ENCODE assay signal across 1 cellular context in the genomic region with DNA sequence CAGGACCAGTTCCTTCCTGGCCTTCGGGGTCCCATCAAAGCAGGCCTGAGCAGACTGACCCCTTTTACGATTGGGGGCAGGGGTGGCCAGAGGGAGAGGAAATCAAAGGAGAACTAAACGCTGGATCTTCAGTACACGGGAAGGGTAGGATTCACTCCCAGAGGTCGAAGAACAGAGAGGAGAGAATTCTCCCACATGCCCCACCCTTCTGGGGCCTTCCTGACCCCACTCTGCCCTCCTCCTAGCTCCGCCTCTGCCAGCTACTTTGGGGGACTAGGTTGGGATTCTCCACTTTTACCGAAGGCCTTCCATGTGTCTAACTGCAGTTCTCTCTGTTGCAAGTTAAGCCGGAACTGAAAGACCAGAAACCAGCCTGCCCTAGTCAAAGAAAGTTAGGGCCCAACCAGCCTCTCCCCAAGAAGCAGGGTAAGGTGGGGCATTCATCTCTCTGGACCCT.
TF ChIP-seq lines count a peak whose summit lies in the region.

No MANE protein-coding gene starts in this region.

TF ChIP-seq in K562, 482 proteins besides CTCF, POLR2A, EP300 and RAD21 (continued from another document):
- TF ChIP-seq, protein P1, sequence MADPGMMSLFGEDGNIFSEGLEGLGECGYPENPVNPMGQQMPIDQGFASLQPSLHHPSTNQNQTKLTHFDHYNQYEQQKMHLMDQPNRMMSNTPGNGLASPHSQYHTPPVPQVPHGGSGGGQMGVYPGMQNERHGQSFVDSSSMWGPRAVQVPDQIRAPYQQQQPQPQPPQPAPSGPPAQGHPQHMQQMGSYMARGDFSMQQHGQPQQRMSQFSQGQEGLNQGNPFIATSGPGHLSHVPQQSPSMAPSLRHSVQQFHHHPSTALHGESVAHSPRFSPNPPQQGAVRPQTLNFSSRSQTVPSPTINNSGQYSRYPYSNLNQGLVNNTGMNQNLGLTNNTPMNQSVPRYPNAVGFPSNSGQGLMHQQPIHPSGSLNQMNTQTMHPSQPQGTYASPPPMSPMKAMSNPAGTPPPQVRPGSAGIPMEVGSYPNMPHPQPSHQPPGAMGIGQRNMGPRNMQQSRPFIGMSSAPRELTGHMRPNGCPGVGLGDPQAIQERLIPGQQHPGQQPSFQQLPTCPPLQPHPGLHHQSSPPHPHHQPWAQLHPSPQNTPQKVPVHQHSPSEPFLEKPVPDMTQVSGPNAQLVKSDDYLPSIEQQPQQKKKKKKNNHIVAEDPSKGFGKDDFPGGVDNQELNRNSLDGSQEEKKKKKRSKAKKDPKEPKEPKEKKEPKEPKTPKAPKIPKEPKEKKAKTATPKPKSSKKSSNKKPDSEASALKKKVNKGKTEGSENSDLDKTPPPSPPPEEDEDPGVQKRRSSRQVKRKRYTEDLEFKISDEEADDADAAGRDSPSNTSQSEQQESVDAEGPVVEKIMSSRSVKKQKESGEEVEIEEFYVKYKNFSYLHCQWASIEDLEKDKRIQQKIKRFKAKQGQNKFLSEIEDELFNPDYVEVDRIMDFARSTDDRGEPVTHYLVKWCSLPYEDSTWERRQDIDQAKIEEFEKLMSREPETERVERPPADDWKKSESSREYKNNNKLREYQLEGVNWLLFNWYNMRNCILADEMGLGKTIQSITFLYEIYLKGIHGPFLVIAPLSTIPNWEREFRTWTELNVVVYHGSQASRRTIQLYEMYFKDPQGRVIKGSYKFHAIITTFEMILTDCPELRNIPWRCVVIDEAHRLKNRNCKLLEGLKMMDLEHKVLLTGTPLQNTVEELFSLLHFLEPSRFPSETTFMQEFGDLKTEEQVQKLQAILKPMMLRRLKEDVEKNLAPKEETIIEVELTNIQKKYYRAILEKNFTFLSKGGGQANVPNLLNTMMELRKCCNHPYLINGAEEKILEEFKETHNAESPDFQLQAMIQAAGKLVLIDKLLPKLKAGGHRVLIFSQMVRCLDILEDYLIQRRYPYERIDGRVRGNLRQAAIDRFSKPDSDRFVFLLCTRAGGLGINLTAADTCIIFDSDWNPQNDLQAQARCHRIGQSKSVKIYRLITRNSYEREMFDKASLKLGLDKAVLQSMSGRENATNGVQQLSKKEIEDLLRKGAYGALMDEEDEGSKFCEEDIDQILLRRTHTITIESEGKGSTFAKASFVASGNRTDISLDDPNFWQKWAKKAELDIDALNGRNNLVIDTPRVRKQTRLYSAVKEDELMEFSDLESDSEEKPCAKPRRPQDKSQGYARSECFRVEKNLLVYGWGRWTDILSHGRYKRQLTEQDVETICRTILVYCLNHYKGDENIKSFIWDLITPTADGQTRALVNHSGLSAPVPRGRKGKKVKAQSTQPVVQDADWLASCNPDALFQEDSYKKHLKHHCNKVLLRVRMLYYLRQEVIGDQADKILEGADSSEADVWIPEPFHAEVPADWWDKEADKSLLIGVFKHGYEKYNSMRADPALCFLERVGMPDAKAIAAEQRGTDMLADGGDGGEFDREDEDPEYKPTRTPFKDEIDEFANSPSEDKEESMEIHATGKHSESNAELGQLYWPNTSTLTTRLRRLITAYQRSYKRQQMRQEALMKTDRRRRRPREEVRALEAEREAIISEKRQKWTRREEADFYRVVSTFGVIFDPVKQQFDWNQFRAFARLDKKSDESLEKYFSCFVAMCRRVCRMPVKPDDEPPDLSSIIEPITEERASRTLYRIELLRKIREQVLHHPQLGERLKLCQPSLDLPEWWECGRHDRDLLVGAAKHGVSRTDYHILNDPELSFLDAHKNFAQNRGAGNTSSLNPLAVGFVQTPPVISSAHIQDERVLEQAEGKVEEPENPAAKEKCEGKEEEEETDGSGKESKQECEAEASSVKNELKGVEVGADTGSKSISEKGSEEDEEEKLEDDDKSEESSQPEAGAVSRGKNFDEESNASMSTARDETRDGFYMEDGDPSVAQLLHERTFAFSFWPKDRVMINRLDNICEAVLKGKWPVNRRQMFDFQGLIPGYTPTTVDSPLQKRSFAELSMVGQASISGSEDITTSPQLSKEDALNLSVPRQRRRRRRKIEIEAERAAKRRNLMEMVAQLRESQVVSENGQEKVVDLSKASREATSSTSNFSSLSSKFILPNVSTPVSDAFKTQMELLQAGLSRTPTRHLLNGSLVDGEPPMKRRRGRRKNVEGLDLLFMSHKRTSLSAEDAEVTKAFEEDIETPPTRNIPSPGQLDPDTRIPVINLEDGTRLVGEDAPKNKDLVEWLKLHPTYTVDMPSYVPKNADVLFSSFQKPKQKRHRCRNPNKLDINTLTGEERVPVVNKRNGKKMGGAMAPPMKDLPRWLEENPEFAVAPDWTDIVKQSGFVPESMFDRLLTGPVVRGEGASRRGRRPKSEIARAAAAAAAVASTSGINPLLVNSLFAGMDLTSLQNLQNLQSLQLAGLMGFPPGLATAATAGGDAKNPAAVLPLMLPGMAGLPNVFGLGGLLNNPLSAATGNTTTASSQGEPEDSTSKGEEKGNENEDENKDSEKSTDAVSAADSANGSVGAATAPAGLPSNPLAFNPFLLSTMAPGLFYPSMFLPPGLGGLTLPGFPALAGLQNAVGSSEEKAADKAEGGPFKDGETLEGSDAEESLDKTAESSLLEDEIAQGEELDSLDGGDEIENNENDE (IDR thresholded peaks at IDR 0.05; ENCODE audit: low read depth, low read length): no peak
- TF ChIP-seq ZZZ3 (IDR thresholded peaks at IDR 0.05) (no peak), ZNF431 (CRISPR knock-in tag; IDR thresholded peaks at IDR 0.05) (no peak), MYC (IDR thresholded peaks at IDR 0.05; ENCODE audit: low read depth, low read length) (no peak), MYC (CRISPR knock-in tag; IDR thresholded peaks at IDR 0.05; ENCODE audit: borderline replicate concordance, low read depth) (peak; percentile 53; the same call in 1 of the 2 replicates), ZNF778 (CRISPR knock-in tag; IDR thresholded peaks at IDR 0.05) (no peak), POLR2AphosphoS5 (IDR thresholded peaks at IDR 0.05; ENCODE audit: control insufficient read depth, insufficient read depth, low read depth, low read length) (no peak), ZNF175 (CRISPR knock-in tag; IDR thresholded peaks at IDR 0.05; ENCODE audit: low read depth) (0 out of 2 replicates have a peak, but pooled peaks have one; percentile 25), SREBF2 (CRISPR knock-in tag; IDR thresholded peaks at IDR 0.05) (no peak), SNIP1 (IDR thresholded peaks at IDR 0.05; ENCODE audit: low read depth) (no peak), SRSF1 (IDR thresholded peaks at IDR 0.05; ENCODE audit: low read depth, low read length) (no peak)
TF ChIP-seq in K562: peak in this region for 24.
